ENCODE assay signal across 21 cellular contexts in the genomic region with DNA sequence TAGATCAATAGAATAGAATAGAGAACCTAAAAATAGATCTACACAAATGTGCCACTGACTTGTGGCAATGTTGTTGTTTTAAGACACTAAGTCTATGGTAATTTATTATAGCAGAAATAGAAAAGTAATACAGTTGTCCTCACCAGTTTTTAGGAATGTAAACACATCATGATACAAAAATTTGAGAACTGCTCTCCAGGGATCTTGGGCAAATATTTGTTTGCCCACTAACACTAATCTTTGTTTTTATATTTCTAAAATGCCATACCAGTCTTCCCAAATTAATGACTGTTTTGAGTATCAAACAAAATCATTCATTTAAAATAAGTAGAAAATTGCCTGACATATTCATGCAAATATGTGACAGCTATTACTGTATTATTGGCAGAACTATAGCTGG.
"Had no signal": no experiment of that assay in that cellular context is flagged by ENCODE, and none has a peak within 500 bp of the region (broad histone marks: within the 10 kb centered on the region; RNA-seq: fewer than 3 reads in every experiment).

No MANE protein-coding gene starts in this region.

- H3K27ac ChIP-seq: esophagus muscularis mucosa, foreskin keratinocyte, neutrophil, psoas muscle, skin epidermis, testis, transverse colon had no signal

- ATAC-seq: foreskin keratinocyte; left cardiac atrium; left ventricle myocardium superior; naive thymus-derived CD4-positive, alpha-beta T cell; psoas muscle; sciatic nerve; stimulated activated naive B cell treated with anti-CD40 and anti-IgM and Interleukin-4, amounts not matched to agents 10 μg/mL and 1 μg/mL and 100 μg/mL, for 72 hours; stimulated activated naive CD8-positive, alpha-beta T cell treated with anti-CD3 and anti-CD28 coated beads, Interleukin-15, amount 100 ng/mL, for 72 hours had no signal

- H3K27me3 ChIP-seq: esophagus muscularis mucosa, foreskin keratinocyte, neutrophil, testis, transverse colon had no signal

- H3K36me3 ChIP-seq: esophagus muscularis mucosa, neutrophil, transverse colon had no signal

- H3K4me3 ChIP-seq: esophagus muscularis mucosa, lung, psoas muscle, skin epidermis, testis, transverse colon had no signal

- H3K4me1 ChIP-seq: esophagus muscularis mucosa, foreskin keratinocyte, psoas muscle, testis, transverse colon had no signal

- DNase-seq: effector memory CD4-positive, alpha-beta T cell; immature natural killer cell; left cardiac atrium; left ventricle myocardium superior; mesenchymal stem cell; midbrain; naive thymus-derived CD4-positive, alpha-beta T cell; nephron progenitor cell; psoas muscle; stimulated activated CD4-positive, alpha-beta T cell treated with anti-CD3 and anti-CD28 coated beads, Interleukin-2, amount 100 ng/mL, for 24 hours; stimulated activated CD4-positive, alpha-beta T cell treated with anti-CD3 and anti-CD28 coated beads, Interleukin-4, amount 100 ng/mL, for 4 hours; stimulated activated naive B cell treated with anti-CD40 and anti-IgM and Interleukin-4, amounts not matched to agents 10 μg/mL and 1 μg/mL and 100 μg/mL, for 72 hours; stimulated activated naive CD8-positive, alpha-beta T cell treated with anti-CD3 and anti-CD28 coated beads, Interleukin-15, amount 100 ng/mL, for 72 hours; testis; transverse colon had no signal

- H3K9me3 ChIP-seq: esophagus muscularis mucosa, neutrophil, psoas muscle, testis, transverse colon had no signal
